ENCODE assay signal across 16 cellular contexts in the genomic region with DNA sequence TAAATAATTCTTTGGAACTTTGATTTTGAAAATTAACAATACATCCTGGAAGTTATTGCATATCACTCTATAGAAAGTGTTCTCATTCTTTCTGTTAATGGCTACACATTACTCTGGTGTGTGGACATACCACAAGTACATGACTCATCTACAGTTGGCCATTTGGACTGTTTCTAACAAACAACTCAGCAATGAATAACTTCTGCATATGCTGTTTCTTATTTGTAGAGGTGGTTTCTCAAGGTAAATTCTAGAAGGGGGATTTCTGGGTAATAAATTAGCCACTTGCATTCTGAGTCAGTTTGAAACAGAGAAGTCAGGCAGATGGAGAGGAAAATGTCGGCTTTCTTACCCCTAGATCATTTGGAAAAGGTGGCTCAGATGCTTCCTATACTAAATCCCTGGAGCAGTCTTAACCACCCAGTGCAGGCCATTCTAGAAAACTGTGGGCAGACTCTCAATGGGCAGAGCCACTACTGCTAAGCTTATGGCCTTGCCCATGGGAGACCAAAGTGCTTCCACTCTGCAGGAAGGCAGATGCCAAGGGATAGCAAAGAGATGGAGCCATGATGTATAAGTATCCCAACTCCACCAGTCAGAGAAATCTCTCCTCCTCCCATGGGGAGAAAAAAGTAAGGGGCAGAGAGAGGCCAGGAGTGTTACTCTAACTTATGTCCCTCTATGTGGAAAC.
DNase-seq lines count a peak whose midpoint lies in the region; ATAC-seq, FAIRE-seq and TF ChIP-seq lines count a peak whose summit lies in the region.
"Had no signal": no experiment of that assay in that cellular context is flagged by ENCODE, and none has a peak within 500 bp of the region (broad histone marks: within the 10 kb centered on the region; RNA-seq: fewer than 3 reads in every experiment).

No MANE protein-coding gene starts in this region.

- no peak for TF ChIP-seq CTCF in bronchial epithelial cell (IDR thresholded peaks at IDR 0.05; ENCODE audit: insufficient read depth, low read length, severe bottlenecking)

- no peak overlapping the region for H3K4me3 Mint-ChIP-seq in activated naive CD8-positive, alpha-beta T cell treated with anti-CD3 and anti-CD28 coated beads for 36 hours
- H3K4me3 Mint-ChIP-seq: activated CD8-positive, alpha-beta T cell treated with anti-CD3 and anti-CD28 coated beads, Interleukin-2, amount 10 ng/mL, durations not matched to agents 7 days and 5 days; immature natural killer cell; stimulated activated effector memory CD8-positive, alpha-beta T cell treated with anti-CD3 and anti-CD28 coated beads, Interleukin-12 subunit alpha, Interleukin-12 subunit beta, amount 100 ng/mL, for 72 hours had no signal

- ATAC-seq in GM18498 (IDR thresholded peaks at IDR 0.05; ENCODE audit: unreplicated experiment) (peak; percentile 58), GM21528 (IDR thresholded peaks at IDR 0.05; ENCODE audit: low FRiP score, unreplicated experiment) (peak; percentile 63), HG03342 (IDR thresholded peaks at IDR 0.05; ENCODE audit: unreplicated experiment) (peak; percentile 83)
- ATAC-seq: activated CD8-positive, alpha-beta T cell treated with anti-CD3 and anti-CD28 coated beads, Interleukin-2, amount 10 ng/mL, durations not matched to agents 7 days and 5 days; psoas muscle; stimulated activated effector memory CD8-positive, alpha-beta T cell treated with anti-CD3 and anti-CD28 coated beads, Interleukin-12 subunit alpha, Interleukin-12 subunit beta, amount 100 ng/mL, for 72 hours had no signal

- no peaks in the 10 kb centered on the region for H3K36me3 Mint-ChIP-seq in activated naive CD8-positive, alpha-beta T cell treated with anti-CD3 and anti-CD28 coated beads for 36 hours
- H3K36me3 Mint-ChIP-seq: immature natural killer cell; stimulated activated effector memory CD8-positive, alpha-beta T cell treated with anti-CD3 and anti-CD28 coated beads, Interleukin-12 subunit alpha, Interleukin-12 subunit beta, amount 100 ng/mL, for 72 hours had no signal

- no peaks in the 10 kb centered on the region for H3K4me1 Mint-ChIP-seq in activated naive CD8-positive, alpha-beta T cell treated with anti-CD3 and anti-CD28 coated beads for 36 hours
- H3K4me1 Mint-ChIP-seq: immature natural killer cell; stimulated activated effector memory CD8-positive, alpha-beta T cell treated with anti-CD3 and anti-CD28 coated beads, Interleukin-12 subunit alpha, Interleukin-12 subunit beta, amount 100 ng/mL, for 72 hours had no signal

- DNase-seq in bronchial epithelial cell (ENCODE audit: low read depth) = peak; percentile 39
- DNase-seq in hepatic stellate cell (ENCODE audit: low spot score) = no peak
- DNase-seq in activated naive CD8-positive, alpha-beta T cell treated with anti-CD3 and anti-CD28 coated beads for 36 hours = no peak
- DNase-seq in cerebellar nuclear complex (lab: John Stamatoyannopoulos, UW) = no peak
- DNase-seq in SIG-M5 (lab: John Stamatoyannopoulos, UW) = no peak
- DNase-seq: activated CD8-positive, alpha-beta T cell treated with anti-CD3 and anti-CD28 coated beads, Interleukin-2, amount 10 ng/mL, durations not matched to agents 7 days and 5 days; activated naive CD4-positive, alpha-beta T cell treated with Interleukin-2 at 50 U/mL for 16 hours; immature natural killer cell; psoas muscle; stimulated activated CD4-positive, alpha-beta T cell treated with anti-CD3 and anti-CD28 coated beads, Interleukin-1b, Interleukin-23, amount 100 ng/mL, for 48 hours; T-helper 9 cell had no signal

- H3K36me3 ChIP-seq in bronchial epithelial cell (ENCODE audit: control insufficient read depth, insufficient read depth, low read length) = no peaks in the 10 kb centered on the region
- H3K36me3 ChIP-seq: BLaER1 had no signal

- FAIRE-seq in bronchial epithelial cell (lab: Jason Lieb, UNC) = no peak

- H3K27me3 ChIP-seq in bronchial epithelial cell (ENCODE audit: control insufficient read depth, insufficient read depth, low read length) = no peaks in the 10 kb centered on the region
- H3K27me3 ChIP-seq: BLaER1 had no signal

- H3K9me3 Mint-ChIP-seq in activated naive CD8-positive, alpha-beta T cell treated with anti-CD3 and anti-CD28 coated beads for 36 hours = no peaks in the 10 kb centered on the region

- H3K27ac Mint-ChIP-seq in activated naive CD8-positive, alpha-beta T cell treated with anti-CD3 and anti-CD28 coated beads for 36 hours = no peak overlapping the region
- H3K27ac Mint-ChIP-seq: activated CD8-positive, alpha-beta T cell treated with anti-CD3 and anti-CD28 coated beads, Interleukin-2, amount 10 ng/mL, durations not matched to agents 7 days and 5 days; immature natural killer cell; stimulated activated effector memory CD8-positive, alpha-beta T cell treated with anti-CD3 and anti-CD28 coated beads, Interleukin-12 subunit alpha, Interleukin-12 subunit beta, amount 100 ng/mL, for 72 hours had no signal

- no peak overlapping the region for H3K4me3 ChIP-seq in bronchial epithelial cell (ENCODE audit: low read depth, low read length)
- H3K4me3 ChIP-seq: BLaER1, psoas muscle had no signal

- H3K27me3 Mint-ChIP-seq in activated naive CD8-positive, alpha-beta T cell treated with anti-CD3 and anti-CD28 coated beads for 36 hours = peaks cover 17% of the 10 kb centered on the region
